Comparison of ENCODE assay signal across 1 cellular context in the genomic region with DNA sequence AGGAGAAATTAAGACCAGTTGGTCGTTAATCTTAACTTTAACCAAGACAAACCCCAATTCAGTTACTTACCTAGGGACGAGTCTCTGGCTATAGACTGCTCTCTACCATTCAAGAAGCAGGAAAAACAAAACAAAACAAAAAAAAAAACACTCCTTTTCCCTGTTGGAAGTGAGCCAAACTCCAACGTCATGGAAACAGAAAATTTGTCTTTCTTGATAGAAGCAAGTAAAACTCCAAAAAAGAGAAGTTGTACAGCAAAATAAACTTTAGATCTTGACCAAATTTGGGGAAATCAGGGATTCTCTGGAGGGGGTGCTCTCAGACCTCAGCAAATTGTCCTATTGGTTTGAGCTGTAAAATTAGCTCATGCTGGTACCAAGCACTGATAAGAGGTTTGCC.
TF ChIP-seq lines count a peak whose summit lies in the region.

No MANE protein-coding gene starts in this region.

TF ChIP-seq in GM23338, 12 proteins besides CTCF, POLR2A, EP300 and RAD21 (continued from another document):
- TF ChIP-seq, protein P1, sequence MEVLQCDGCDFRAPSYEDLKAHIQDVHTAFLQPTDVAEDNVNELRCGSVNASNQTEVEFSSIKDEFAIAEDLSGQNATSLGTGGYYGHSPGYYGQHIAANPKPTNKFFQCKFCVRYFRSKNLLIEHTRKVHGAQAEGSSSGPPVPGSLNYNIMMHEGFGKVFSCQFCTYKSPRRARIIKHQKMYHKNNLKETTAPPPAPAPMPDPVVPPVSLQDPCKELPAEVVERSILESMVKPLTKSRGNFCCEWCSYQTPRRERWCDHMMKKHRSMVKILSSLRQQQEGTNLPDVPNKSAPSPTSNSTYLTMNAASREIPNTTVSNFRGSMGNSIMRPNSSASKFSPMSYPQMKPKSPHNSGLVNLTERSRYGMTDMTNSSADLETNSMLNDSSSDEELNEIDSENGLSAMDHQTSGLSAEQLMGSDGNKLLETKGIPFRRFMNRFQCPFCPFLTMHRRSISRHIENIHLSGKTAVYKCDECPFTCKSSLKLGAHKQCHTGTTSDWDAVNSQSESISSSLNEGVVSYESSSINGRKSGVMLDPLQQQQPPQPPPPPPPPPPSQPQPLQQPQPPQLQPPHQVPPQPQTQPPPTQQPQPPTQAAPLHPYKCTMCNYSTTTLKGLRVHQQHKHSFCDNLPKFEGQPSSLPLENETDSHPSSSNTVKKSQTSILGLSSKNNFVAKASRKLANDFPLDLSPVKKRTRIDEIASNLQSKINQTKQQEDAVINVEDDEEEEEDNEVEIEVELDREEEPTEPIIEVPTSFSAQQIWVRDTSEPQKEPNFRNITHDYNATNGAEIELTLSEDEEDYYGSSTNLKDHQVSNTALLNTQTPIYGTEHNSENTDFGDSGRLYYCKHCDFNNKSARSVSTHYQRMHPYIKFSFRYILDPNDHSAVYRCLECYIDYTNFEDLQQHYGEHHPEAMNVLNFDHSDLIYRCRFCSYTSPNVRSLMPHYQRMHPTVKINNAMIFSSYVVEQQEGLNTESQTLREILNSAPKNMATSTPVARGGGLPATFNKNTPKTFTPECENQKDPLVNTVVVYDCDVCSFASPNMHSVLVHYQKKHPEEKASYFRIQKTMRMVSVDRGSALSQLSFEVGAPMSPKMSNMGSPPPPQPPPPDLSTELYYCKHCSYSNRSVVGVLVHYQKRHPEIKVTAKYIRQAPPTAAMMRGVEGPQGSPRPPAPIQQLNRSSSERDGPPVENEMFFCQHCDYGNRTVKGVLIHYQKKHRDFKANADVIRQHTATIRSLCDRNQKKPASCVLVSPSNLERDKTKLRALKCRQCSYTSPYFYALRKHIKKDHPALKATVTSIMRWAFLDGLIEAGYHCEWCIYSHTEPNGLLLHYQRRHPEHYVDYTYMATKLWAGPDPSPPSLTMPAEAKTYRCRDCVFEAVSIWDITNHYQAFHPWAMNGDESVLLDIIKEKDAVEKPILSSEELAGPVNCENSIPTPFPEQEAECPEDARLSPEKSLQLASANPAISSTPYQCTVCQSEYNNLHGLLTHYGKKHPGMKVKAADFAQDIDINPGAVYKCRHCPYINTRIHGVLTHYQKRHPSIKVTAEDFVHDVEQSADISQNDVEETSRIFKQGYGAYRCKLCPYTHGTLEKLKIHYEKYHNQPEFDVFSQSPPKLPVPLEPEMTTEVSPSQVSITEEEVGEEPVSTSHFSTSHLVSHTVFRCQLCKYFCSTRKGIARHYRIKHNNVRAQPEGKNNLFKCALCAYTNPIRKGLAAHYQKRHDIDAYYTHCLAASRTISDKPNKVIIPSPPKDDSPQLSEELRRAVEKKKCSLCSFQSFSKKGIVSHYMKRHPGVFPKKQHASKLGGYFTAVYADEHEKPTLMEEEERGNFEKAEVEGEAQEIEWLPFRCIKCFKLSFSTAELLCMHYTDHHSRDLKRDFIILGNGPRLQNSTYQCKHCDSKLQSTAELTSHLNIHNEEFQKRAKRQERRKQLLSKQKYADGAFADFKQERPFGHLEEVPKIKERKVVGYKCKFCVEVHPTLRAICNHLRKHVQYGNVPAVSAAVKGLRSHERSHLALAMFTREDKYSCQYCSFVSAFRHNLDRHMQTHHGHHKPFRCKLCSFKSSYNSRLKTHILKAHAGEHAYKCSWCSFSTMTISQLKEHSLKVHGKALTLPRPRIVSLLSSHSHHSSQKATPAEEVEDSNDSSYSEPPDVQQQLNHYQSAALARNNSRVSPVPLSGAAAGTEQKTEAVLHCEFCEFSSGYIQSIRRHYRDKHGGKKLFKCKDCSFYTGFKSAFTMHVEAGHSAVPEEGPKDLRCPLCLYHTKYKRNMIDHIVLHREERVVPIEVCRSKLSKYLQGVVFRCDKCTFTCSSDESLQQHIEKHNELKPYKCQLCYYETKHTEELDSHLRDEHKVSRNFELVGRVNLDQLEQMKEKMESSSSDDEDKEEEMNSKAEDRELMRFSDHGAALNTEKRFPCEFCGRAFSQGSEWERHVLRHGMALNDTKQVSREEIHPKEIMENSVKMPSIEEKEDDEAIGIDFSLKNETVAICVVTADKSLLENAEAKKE (CRISPR knock-in tag; IDR thresholded peaks at IDR 0.05): no peak
- TF ChIP-seq ZNF114 (CRISPR knock-in tag; IDR thresholded peaks at IDR 0.05): no peak
TF ChIP-seq in GM23338: peak in this region for 0.
